ENCODE assay signal across 18 cellular contexts in the genomic region with DNA sequence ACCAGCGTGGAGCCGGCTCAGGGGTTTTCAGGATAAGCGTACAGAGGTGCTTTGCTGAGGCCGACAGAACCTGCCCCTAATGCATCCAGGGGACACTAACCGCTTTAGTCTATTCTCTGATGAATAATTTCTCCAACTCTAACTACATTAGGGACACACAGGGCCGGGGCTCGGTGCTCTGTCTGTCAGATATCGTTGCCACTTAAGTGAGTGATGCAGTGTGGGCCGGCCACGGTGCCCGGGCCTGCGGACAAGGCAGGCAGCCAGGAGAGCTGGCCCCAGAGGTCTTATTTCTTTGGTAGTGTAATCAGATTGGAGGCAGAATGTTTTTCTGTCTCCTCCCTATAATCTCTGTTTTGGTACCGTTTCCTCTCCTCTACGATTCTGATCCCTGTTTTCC.
DNase-seq lines count a peak whose midpoint lies in the region; ATAC-seq and TF ChIP-seq lines count a peak whose summit lies in the region.
"Had no signal": no experiment of that assay in that cellular context is flagged by ENCODE, and none has a peak within 500 bp of the region (broad histone marks: within the 10 kb centered on the region; RNA-seq: fewer than 3 reads in every experiment).

No MANE protein-coding gene starts in this region.

- no peak overlapping the region for H2AFZ ChIP-seq in SK-N-SH (ENCODE audit: low read depth)
- H2AFZ ChIP-seq: GM23338 had no signal

- POLR2A ChIA-PET in SK-N-SH (lab: Yijun Ruan, JAX) = interaction anchor here (0.9 kb wide), 1 partner anchor 12 kb away, joined by 3 read pairs; no protein-coding TSS in a partner anchor

- no peaks in the 10 kb centered on the region for H4K20me1 ChIP-seq in SK-N-SH (ENCODE audit: insufficient read depth)

- H3K4me3 ChIP-seq in SK-N-SH (ENCODE audit: low read depth in 2 of 2, low read length in 1 of 2) (no peak overlapping the region), upper lobe of right lung (no peak overlapping the region)
- H3K4me3 ChIP-seq: GM23338, HAP-1 had no signal

- H3K9me3 ChIP-seq in SK-N-SH (no peaks in the 10 kb centered on the region), upper lobe of right lung (no peaks in the 10 kb centered on the region)
- H3K9me3 ChIP-seq: HAP-1 had no signal

- TF ChIP-seq EP300 in SK-N-SH (IDR thresholded peaks at IDR 0.05; ENCODE audit: borderline replicate concordance in 1 of 2, low read depth in 1 of 2, low read length in 1 of 2) = peak in 1 of 2 experiments; percentile 50; a peak in 1 of 4 replicates

- intact Hi-C loops in upper lobe of right lung (cut with DNase I) = no loop called here

- CTCF ChIA-PET in SK-N-SH (lab: Yijun Ruan, JAX) = interaction anchor here (1.0 to 1.3 kb wide), 2 partner anchors 63 to 64 kb away, joined by 3 to 6 read pairs; a partner anchor contains a TSS

- H3F3A ChIP-seq in SK-N-SH (replicated peaks; ENCODE audit: insufficient read depth) = no peaks in the 10 kb centered on the region

- no peaks in the 10 kb centered on the region for H3K9me2 ChIP-seq in SK-N-SH

- no peaks in the 10 kb centered on the region for H3K79me2 ChIP-seq in SK-N-SH (ENCODE audit: insufficient read depth)

- no peak overlapping the region for H3K9ac ChIP-seq in SK-N-SH

- H3K4me2 ChIP-seq in SK-N-SH = no peak overlapping the region
- H3K4me2 ChIP-seq: GM23338 had no signal

- no peaks in the 10 kb centered on the region for H3K36me3 ChIP-seq in SK-N-SH (replicated peaks in 1 of 2; ENCODE audit: control insufficient read depth in 1 of 2, insufficient read depth in 2 of 2, low read length in 1 of 2)
- no peaks in the 10 kb centered on the region for H3K36me3 ChIP-seq in upper lobe of right lung
- H3K36me3 ChIP-seq: HAP-1 had no signal

- peak overlapping the region in 1 of 2 experiments; percentile 76; a peak in 2 of 4 replicates for H3K27ac ChIP-seq in SK-N-SH (ENCODE audit: low read depth in 2 of 2, low read length in 1 of 2)
- no peak overlapping the region for H3K27ac ChIP-seq in upper lobe of right lung

- H3K4me1 ChIP-seq in SK-N-SH (ENCODE audit: control insufficient read depth in 1 of 2, insufficient read depth in 2 of 2, low read depth in 1 of 2, low read length in 1 of 2) (peaks cover 0 to 16% of the 10 kb centered on the region in 2 experiments; a peak in 1 of 4 replicates), upper lobe of right lung (no peaks in the 10 kb centered on the region)
- H3K4me1 ChIP-seq: HAP-1 had no signal

- TF ChIP-seq CTCF in SK-N-SH (IDR thresholded peaks at IDR 0.05) (no peak), upper lobe of right lung (IDR thresholded peaks at IDR 0.05) (no peak)

- WGBS in SK-N-SH (ENCODE audit: low lambda C conversion rate) = 12% methylated on average over 9 of the region's 14 CpGs

- DNase-seq in SK-N-SH (peak; percentile 65), SK-N-DZ (ENCODE audit: low spot score) (peak; percentile 76), left kidney (ENCODE audit: low read depth, low spot score) (peak; percentile 10), upper lobe of right lung (no peak), kidney glomerular epithelial cell (lab: John Stamatoyannopoulos, UW) (no peak)
- DNase-seq in NK-92 treated with Interleukin-12 subunit alpha and Interleukin-12 subunit beta, amount 100 ng/mL, for 24 hours (lab: John Stamatoyannopoulos, UW) = no peak
- DNase-seq: AML-193; C1 segment of cervical spinal cord; Calu3; CD4-positive, alpha-beta memory T cell; COR-L47; DMS53; DMS79 treated with DMSO at 0.1 percent for 48 hours; GF-D8; HFFc6 had no signal

- ATAC-seq in SK-N-SH treated with all-trans-retinoic acid at 6 μM for 48 hours (no peak; the same call in 2 of the 3 replicates), upper lobe of right lung (no peak)
- ATAC-seq: GM23338 had no signal

- H3K27me3 ChIP-seq in SK-N-SH (ENCODE audit: insufficient read depth) = no peaks in the 10 kb centered on the region
- H3K27me3 ChIP-seq in upper lobe of right lung = no peaks in the 10 kb centered on the region

- no peak for TF ChIP-seq RAD21 in SK-N-SH (IDR thresholded peaks at IDR 0.05; ENCODE audit: low read length)

TF ChIP-seq in SK-N-SH, 30 proteins besides CTCF, POLR2A, EP300 and RAD21 (continues in another document):
- TF ChIP-seq RCOR1 (IDR thresholded peaks at IDR 0.05; ENCODE audit: low read length) (peak; percentile 9; the same call in 1 of the 2 replicates), RXRA (IDR thresholded peaks at IDR 0.05; ENCODE audit: borderline replicate concordance, low read depth) (no peak), GATA2 (CRISPR knock-in tag; IDR thresholded peaks at IDR 0.05) (peak; percentile 56; the same call in 1 of the 2 replicates), ELF1 (IDR thresholded peaks at IDR 0.05) (no peak), FOSL2 (IDR thresholded peaks at IDR 0.05; ENCODE audit: borderline replicate concordance, low read depth) (no peak), POLR2AphosphoS5 (IDR thresholded peaks at IDR 0.05; ENCODE audit: low read depth, low read length) (no peak), FOXM1 (IDR thresholded peaks at IDR 0.05; ENCODE audit: low read depth) (no peak), FOXJ3 (CRISPR knock-in tag; IDR thresholded peaks at IDR 0.05) (peak; percentile 75), NFIC (IDR thresholded peaks at IDR 0.05; ENCODE audit: borderline replicate concordance) (no peak)
- TF ChIP-seq, protein P1, sequence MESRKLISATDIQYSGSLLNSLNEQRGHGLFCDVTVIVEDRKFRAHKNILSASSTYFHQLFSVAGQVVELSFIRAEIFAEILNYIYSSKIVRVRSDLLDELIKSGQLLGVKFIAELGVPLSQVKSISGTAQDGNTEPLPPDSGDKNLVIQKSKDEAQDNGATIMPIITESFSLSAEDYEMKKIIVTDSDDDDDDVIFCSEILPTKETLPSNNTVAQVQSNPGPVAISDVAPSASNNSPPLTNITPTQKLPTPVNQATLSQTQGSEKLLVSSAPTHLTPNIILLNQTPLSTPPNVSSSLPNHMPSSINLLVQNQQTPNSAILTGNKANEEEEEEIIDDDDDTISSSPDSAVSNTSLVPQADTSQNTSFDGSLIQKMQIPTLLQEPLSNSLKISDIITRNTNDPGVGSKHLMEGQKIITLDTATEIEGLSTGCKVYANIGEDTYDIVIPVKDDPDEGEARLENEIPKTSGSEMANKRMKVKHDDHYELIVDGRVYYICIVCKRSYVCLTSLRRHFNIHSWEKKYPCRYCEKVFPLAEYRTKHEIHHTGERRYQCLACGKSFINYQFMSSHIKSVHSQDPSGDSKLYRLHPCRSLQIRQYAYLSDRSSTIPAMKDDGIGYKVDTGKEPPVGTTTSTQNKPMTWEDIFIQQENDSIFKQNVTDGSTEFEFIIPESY (IDR thresholded peaks at IDR 0.05; ENCODE audit: borderline replicate concordance, low read depth) = no peak
- TF ChIP-seq, protein P2, sequence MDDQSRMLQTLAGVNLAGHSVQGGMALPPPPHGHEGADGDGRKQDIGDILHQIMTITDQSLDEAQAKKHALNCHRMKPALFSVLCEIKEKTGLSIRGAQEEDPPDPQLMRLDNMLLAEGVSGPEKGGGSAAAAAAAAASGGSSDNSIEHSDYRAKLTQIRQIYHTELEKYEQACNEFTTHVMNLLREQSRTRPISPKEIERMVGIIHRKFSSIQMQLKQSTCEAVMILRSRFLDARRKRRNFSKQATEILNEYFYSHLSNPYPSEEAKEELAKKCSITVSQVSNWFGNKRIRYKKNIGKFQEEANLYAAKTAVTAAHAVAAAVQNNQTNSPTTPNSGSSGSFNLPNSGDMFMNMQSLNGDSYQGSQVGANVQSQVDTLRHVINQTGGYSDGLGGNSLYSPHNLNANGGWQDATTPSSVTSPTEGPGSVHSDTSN (IDR thresholded peaks at IDR 0.05) = no peak

TF ChIP-seq in SK-N-SH treated with all-trans-retinoic acid at 6 μM for 48 hours, 23 proteins besides CTCF, POLR2A, EP300 and RAD21 (continues in another document):
- TF ChIP-seq, protein P3, sequence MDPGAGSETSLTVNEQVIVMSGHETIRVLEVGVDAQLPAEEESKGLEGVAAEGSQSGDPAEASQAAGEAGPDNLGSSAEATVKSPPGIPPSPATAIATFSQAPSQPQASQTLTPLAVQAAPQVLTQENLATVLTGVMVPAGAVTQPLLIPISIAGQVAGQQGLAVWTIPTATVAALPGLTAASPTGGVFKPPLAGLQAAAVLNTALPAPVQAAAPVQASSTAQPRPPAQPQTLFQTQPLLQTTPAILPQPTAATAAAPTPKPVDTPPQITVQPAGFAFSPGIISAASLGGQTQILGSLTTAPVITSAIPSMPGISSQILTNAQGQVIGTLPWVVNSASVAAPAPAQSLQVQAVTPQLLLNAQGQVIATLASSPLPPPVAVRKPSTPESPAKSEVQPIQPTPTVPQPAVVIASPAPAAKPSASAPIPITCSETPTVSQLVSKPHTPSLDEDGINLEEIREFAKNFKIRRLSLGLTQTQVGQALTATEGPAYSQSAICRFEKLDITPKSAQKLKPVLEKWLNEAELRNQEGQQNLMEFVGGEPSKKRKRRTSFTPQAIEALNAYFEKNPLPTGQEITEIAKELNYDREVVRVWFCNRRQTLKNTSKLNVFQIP (CRISPR knock-in tag; IDR thresholded peaks at IDR 0.05; ENCODE audit: borderline replicate concordance, low read depth) = no peak
- TF ChIP-seq, protein P4, sequence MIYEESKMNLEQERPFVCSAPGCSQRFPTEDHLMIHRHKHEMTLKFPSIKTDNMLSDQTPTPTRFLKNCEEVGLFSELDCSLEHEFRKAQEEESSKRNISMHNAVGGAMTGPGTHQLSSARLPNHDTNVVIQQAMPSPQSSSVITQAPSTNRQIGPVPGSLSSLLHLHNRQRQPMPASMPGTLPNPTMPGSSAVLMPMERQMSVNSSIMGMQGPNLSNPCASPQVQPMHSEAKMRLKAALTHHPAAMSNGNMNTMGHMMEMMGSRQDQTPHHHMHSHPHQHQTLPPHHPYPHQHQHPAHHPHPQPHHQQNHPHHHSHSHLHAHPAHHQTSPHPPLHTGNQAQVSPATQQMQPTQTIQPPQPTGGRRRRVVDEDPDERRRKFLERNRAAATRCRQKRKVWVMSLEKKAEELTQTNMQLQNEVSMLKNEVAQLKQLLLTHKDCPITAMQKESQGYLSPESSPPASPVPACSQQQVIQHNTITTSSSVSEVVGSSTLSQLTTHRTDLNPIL (CRISPR knock-in tag; IDR thresholded peaks at IDR 0.05; ENCODE audit: low read depth) = no peak
- TF ChIP-seq OSR1 (CRISPR knock-in tag; IDR thresholded peaks at IDR 0.05) (no peak), PPARA (CRISPR knock-in tag; IDR thresholded peaks at IDR 0.05; ENCODE audit: borderline replicate concordance) (no peak), CSDC2 (CRISPR knock-in tag; IDR thresholded peaks at IDR 0.05) (no peak), ZFP30 (CRISPR knock-in tag; IDR thresholded peaks at IDR 0.05) (no peak)

Comparison
In these comparisons a context has a peak if more than half of its experiments do, and no peak if none do; other contexts are left out.
1. DNase-seq: peak in SK-N-SH (single experiment), SK-N-DZ (single experiment) and left kidney (single experiment); none in upper lobe of right lung (single experiment), NK-92 treated with Interleukin-12 subunit alpha and Interleukin-12 subunit beta, amount 100 ng/mL, for 24 hours (single experiment) and kidney glomerular epithelial cell (single experiment).